In the genomic region with DNA sequence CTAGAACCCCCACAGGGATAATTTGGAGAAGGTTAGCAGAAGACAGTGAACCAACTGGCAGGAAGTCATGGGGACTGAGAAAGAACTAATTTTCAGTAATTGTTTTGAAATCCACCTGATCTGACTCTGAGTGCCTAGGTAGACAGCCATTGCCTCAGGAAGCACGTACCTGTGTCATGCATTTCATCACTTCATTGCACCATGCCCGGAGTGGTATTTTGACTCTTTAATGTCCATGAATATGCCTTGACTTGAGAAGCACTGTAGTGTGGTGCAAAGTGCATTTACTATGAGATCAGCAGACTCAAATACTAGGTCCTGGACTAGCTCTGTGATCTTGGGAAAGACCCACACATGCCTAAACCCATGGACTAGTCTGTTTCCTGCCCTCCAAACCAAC, we compare ENCODE assay signal across 18 cellular contexts.
DNase-seq lines count a peak whose midpoint lies in the region; ATAC-seq and TF ChIP-seq lines count a peak whose summit lies in the region.
"Had no signal": no experiment of that assay in that cellular context is flagged by ENCODE, and none has a peak within 500 bp of the region (broad histone marks: within the 10 kb centered on the region; RNA-seq: fewer than 3 reads in every experiment).

No MANE protein-coding gene starts in this region.

- intact Hi-C loops in MCF 10A (cut with micrococcal nuclease): no loop called here
- intact Hi-C loops in mammary epithelial cell (cut with micrococcal nuclease): loop anchor here (5.0 kb wide), 2 partner anchors 74 to 704 kb away; no protein-coding TSS in a partner anchor

- no peaks in the 10 kb centered on the region for H3K27me3 Mint-ChIP-seq in MCF 10A (ENCODE audit: insufficient read depth, unreplicated experiment)

- no peaks in the 10 kb centered on the region for H3K9me3 Mint-ChIP-seq in MCF 10A (ENCODE audit: unreplicated experiment)

- no peak overlapping the region for H3K4me2 ChIP-seq in mammary epithelial cell (ENCODE audit: insufficient read depth, low read depth, low read length)
- H3K4me2 ChIP-seq: A549 had no signal

- no peaks in the 10 kb centered on the region for H3K27me3 ChIP-seq in mammary epithelial cell (ENCODE audit: insufficient read depth, low read length)
- H3K27me3 ChIP-seq in H7 (ENCODE audit: control insufficient read depth, insufficient read depth, low read length): no peaks in the 10 kb centered on the region
- H3K27me3 ChIP-seq: MG63 had no signal

- no peak overlapping the region for H3K27ac ChIP-seq in mammary epithelial cell (ENCODE audit: insufficient read depth, low read depth, low read length)
- H3K27ac ChIP-seq: A549, C4-2B had no signal

- H3K36me3 ChIP-seq in mammary epithelial cell (ENCODE audit: insufficient read depth, low read length): no peaks in the 10 kb centered on the region
- no peaks in the 10 kb centered on the region for H3K36me3 ChIP-seq in H7 (replicated peaks; ENCODE audit: control insufficient read depth, insufficient read depth, low read length)
- H3K36me3 ChIP-seq: MG63 had no signal

- H2AFZ ChIP-seq in mammary epithelial cell (ENCODE audit: low read depth, low read length): no peak overlapping the region

- in situ Hi-C loops in mammary epithelial cell (cut with MboI; ENCODE audit: low sequenced_read_pairs in 2 of 2): no loop called here
- in situ Hi-C loops in ACHN (cut with HindIII; ENCODE audit: low pct_ligation_motif_present, low pct_unique_long_range_greater_than_20kb, low sequenced_read_pairs): no loop called here

- no peaks in the 10 kb centered on the region for H4K20me1 ChIP-seq in mammary epithelial cell (ENCODE audit: insufficient read depth, low read length)

- ATAC-seq in GM19035 (IDR thresholded peaks at IDR 0.05; ENCODE audit: unreplicated experiment): no peak
- ATAC-seq: A549 had no signal

- POLR2A ChIA-PET in MCF 10A (lab: Yijun Ruan, JAX): interaction anchor here (0.7 kb wide), 2 partner anchors 12 to 372 kb away, joined by 3 to 4 read pairs; no protein-coding TSS in a partner anchor

- no peak overlapping the region for H3K4me3 ChIP-seq in mammary epithelial cell (replicated peaks in 1 of 3; ENCODE audit: insufficient read depth in 1 of 3, low read depth in 2 of 3, low read length in 3 of 3)
- no peak overlapping the region for H3K4me3 ChIP-seq in epithelial cell of esophagus (ENCODE audit: low read length)
- no peak overlapping the region for H3K4me3 ChIP-seq in H7 (ENCODE audit: insufficient read depth, low read depth, low read length)
- H3K4me3 ChIP-seq: A549, MG63 had no signal

- 60% methylated on average over 2 of the region's 2 CpGs for WGBS in mammary epithelial cell (ENCODE audit: low coverage, missing lambda C conversion rate)

- BruUV-seq in MCF 10A (replicated peaks; lab: Mats Ljungman, UMichigan) (no TSS peak), mammary epithelial cell (replicated peaks; lab: Mats Ljungman, UMichigan) (no TSS peak)

- H3K36me3 Mint-ChIP-seq in MCF 10A (ENCODE audit: insufficient read depth, unreplicated experiment): no peaks in the 10 kb centered on the region

- H3K27ac Mint-ChIP-seq in MCF 10A (ENCODE audit: low read depth, unreplicated experiment): no peak overlapping the region

- DNase-seq in MCF 10A (ENCODE audit: unreplicated experiment): peak; percentile 45
- no peak for DNase-seq in mammary epithelial cell
- peak; percentile 53 to 75 for DNase-seq in NOMO-1 (lab: John Stamatoyannopoulos, UW; ENCODE audit: unreplicated experiment in 2 of 2)
- DNase-seq in epithelial cell of esophagus (ENCODE audit: low read depth): peak; percentile 61
- DNase-seq in ACHN: no peak
- no peak for DNase-seq in H7
- DNase-seq: DMS 273 treated with DMSO at 0.1 percent for 48 hours, GF-D8, GOT3, MG63, NCI-H1930, NCI-H2171, NCI-H510A, SHP77 treated with DMSO at 0.1 percent for 48 hours, SW 1271 had no signal

- H3K4me1 Mint-ChIP-seq in MCF 10A (ENCODE audit: insufficient read depth, unreplicated experiment): no peaks in the 10 kb centered on the region

- CTCF ChIA-PET in MCF 10A (lab: Yijun Ruan, JAX): no interaction called here
- CTCF ChIA-PET in mammary epithelial cell (lab: Charles Lee; ENCODE audit: low non-redundant PET): no interaction called here

- no peak overlapping the region for H3K9ac ChIP-seq in mammary epithelial cell (ENCODE audit: insufficient read depth, low read length)

- H3K4me1 ChIP-seq in mammary epithelial cell (ENCODE audit: insufficient read depth, low read length): no peaks in the 10 kb centered on the region

- no peaks in the 10 kb centered on the region for H3K79me2 ChIP-seq in mammary epithelial cell (ENCODE audit: insufficient read depth, low read length)

- no peak overlapping the region for H3K4me3 Mint-ChIP-seq in MCF 10A (ENCODE audit: unreplicated experiment)

- no peaks in the 10 kb centered on the region for H3K9me3 ChIP-seq in mammary epithelial cell (replicated peaks; ENCODE audit: insufficient read depth, low read length)
- H3K9me3 ChIP-seq: A549, MG63 had no signal

- TF ChIP-seq CTCF in MCF 10A (IDR thresholded peaks at IDR 0.05; ENCODE audit: unreplicated experiment): no peak
- no peak for TF ChIP-seq CTCF in mammary epithelial cell (conservative IDR thresholded peaks at IDR 0.05 in 1 of 2, IDR thresholded peaks at IDR 0.05 in 1 of 2; ENCODE audit: extremely low read depth in 1 of 2, insufficient read depth in 1 of 2, low read depth in 1 of 2, low read length in 2 of 2)
- TF ChIP-seq CTCF in epithelial cell of esophagus (IDR thresholded peaks at IDR 0.05; ENCODE audit: insufficient read depth, low read depth, low read length, missing control alignments): no peak

- dilution Hi-C loops in mammary epithelial cell (cut with HindIII; ENCODE audit: low sequenced_read_pairs): no loop called here

Comparison
In these comparisons a context has a peak if more than half of its experiments do, and no peak if none do; other contexts are left out.
1. DNase-seq: peak in MCF 10A (single experiment), NOMO-1 (2 of 2) and epithelial cell of esophagus (single experiment); none in mammary epithelial cell (single experiment), ACHN (single experiment) and H7 (single experiment).